8 cellular contexts compared by ENCODE assay signal in genomic region chr11:44727373-44728084, GRCh38. TPM values are rescaled to one million over a fixed set of nuclear protein-coding genes. Genes with fewer than 3 reads are reported as not detected.
DNase-seq lines count a peak whose midpoint lies in the region; ATAC-seq lines count a peak whose summit lies in the region.

No MANE protein-coding gene starts in this region.

- H3K4me1 ChIP-seq in esophagus (ENCODE audit: control insufficient read depth in 2 of 2, insufficient read depth in 2 of 2, low read length in 1 of 2) (peaks cover 6 to 8% of the 10 kb centered on the region in 2 donors), muscle layer of duodenum (ENCODE audit: control insufficient read depth in 1 of 2, insufficient read depth in 2 of 2, low read length in 2 of 2) (peaks cover 0 to 39% of the 10 kb centered on the region in 2 donors)

- ATAC-seq in HG03432 (IDR thresholded peaks at IDR 0.05; ENCODE audit: unreplicated experiment): peak; percentile 55

- 1% methylated on average over 57 to 58 of the region's 58 CpGs for WGBS in esophagus, 2 donors

- peak overlapping the region; percentile 34 to 58 for H3K27ac ChIP-seq in esophagus (ENCODE audit: low read depth in 2 of 2, low read length in 1 of 2)
- H3K27ac ChIP-seq in muscle layer of duodenum (ENCODE audit: low read length): peak overlapping the region; percentile 52

- H3K9me3 ChIP-seq in esophagus (ENCODE audit: control insufficient read depth in 2 of 2, insufficient read depth in 1 of 2, low read depth in 1 of 2, low read length in 1 of 2) (no peaks in the 10 kb centered on the region), muscle layer of duodenum (ENCODE audit: control insufficient read depth in 1 of 2, low read length in 2 of 2) (no peaks in the 10 kb centered on the region)

- H3K27me3 ChIP-seq in esophagus (ENCODE audit: control insufficient read depth in 1 of 2, insufficient read depth in 2 of 2, low read length in 2 of 2): no peaks in the 10 kb centered on the region
- H3K27me3 ChIP-seq in muscle layer of duodenum (ENCODE audit: low read depth, low read length): no peaks in the 10 kb centered on the region

- H3K36me3 ChIP-seq in esophagus (ENCODE audit: control insufficient read depth in 2 of 2, insufficient read depth in 2 of 2, low read length in 1 of 2) (no peaks in the 10 kb centered on the region), muscle layer of duodenum (ENCODE audit: control insufficient read depth in 1 of 2, insufficient read depth in 2 of 2, low read length in 2 of 2) (no peaks in the 10 kb centered on the region)

- H3K4me3 ChIP-seq in esophagus (ENCODE audit: low read depth in 1 of 2, low read length in 2 of 2): peak overlapping the region; percentile 52 to 57
- H3K4me3 ChIP-seq in muscle layer of duodenum (ENCODE audit: low read depth in 1 of 2, low read length in 2 of 2): peak overlapping the region; percentile 49 to 93

- peak; percentile 45 for DNase-seq in NK-92 treated with Interleukin-12 subunit alpha and Interleukin-12 subunit beta, amount 100 ng/mL, for 24 hours (lab: John Stamatoyannopoulos, UW)
- DNase-seq in NK-92 (lab: John Stamatoyannopoulos, UW; ENCODE audit: unreplicated experiment): no peak
- peak; percentile 57 for DNase-seq in NOMO-1 treated with dmso at 0.1 percent for 144 hours (lab: John Stamatoyannopoulos, UW; ENCODE audit: unreplicated experiment)
- peak; percentile 80 for DNase-seq in activated T-cell treated with anti-CD3 and anti-CD28 coated beads for 48 hours (ENCODE audit: low read depth)
- peak; percentile 48 to 54 for DNase-seq in stimulated activated CD8-positive, alpha-beta memory T cell treated with anti-CD3 and anti-CD28 coated beads, Interleukin-4, amount 100 ng/mL, for 4 hours (ENCODE audit: low read depth in 2 of 2, low spot score in 1 of 2)

RNA-seq across cellular contexts. Expression of gene TSPAN18, which starts 0.8 kb away (rescaled TPM):
- polyA plus RNA-seq in esophagus: 1 to 10 TPM; 2.2 to 3.1 TPM
